ENCODE assay signal across 17 cellular contexts in the genomic region with DNA sequence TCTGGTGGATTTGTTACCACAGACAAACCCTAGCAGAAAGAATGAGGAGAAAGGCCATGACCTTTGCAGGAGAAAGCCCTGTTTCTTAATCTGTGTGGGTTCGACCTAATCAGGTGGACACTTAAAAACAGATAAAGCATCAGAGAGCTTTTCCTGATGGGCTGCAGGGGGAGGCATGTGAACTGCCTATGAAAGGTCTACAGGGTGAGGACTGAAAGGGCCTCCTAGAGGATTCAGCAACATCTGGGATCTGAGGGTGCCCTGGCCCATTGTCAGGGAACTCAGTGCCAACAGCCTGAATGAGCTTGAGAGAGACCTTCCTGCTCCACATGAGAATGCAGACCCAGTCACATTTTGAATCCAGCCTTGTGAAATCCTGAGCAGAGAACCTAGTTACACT.
DNase-seq lines count a peak whose midpoint lies in the region; ATAC-seq, FAIRE-seq and TF ChIP-seq lines count a peak whose summit lies in the region.
"Had no signal": no experiment of that assay in that cellular context is flagged by ENCODE, and none has a peak within 500 bp of the region (broad histone marks: within the 10 kb centered on the region; RNA-seq: fewer than 3 reads in every experiment).

No MANE protein-coding gene starts in this region.

- dilution Hi-C loops in IMR-90 (cut with HindIII; ENCODE audit: low sequenced_read_pairs, unreplicated experiment), result no loop called here

- no peak overlapping the region for H4K5ac ChIP-seq in IMR-90 (ENCODE audit: low read depth, low read length)
- no peak overlapping the region for H4K5ac ChIP-seq in H1 (ENCODE audit: insufficient read length, low read depth, low read length)
- H4K5ac ChIP-seq in mesendoderm (ENCODE audit: low read length), result no peak overlapping the region

- no peaks in the 10 kb centered on the region for H3K23me2 ChIP-seq in H1 (ENCODE audit: low read depth, low read length)

- TF ChIP-seq EP300 in H1 (IDR thresholded peaks at IDR 0.05; ENCODE audit: borderline replicate concordance in 1 of 2, low read depth in 2 of 2, low read length in 2 of 2), result no peak

- H4K91ac ChIP-seq in IMR-90 (ENCODE audit: insufficient read depth, low read depth, low read length) (no peak overlapping the region; the same call in 1 of the 2 replicates), H1 (replicated peaks; ENCODE audit: insufficient read length, low read length) (no peak overlapping the region)

- H4K8ac ChIP-seq in IMR-90 (ENCODE audit: low read depth in 2 of 2, low read length in 2 of 2) (no peak overlapping the region), H1 (ENCODE audit: extremely low read depth, insufficient read depth, low read length) (no peak overlapping the region), mesendoderm (ENCODE audit: low read depth, low read length) (no peak overlapping the region)

- peaks cover 10% of the 10 kb centered on the region for H3K4me1 ChIP-seq in IMR-90 (ENCODE audit: control insufficient read depth, insufficient read depth, low read length)
- H3K4me1 ChIP-seq in H1 (replicated peaks in 1 of 4; ENCODE audit: control insufficient read depth in 3 of 4, insufficient read depth in 4 of 4, low read length in 3 of 4), result peaks cover 0 to 4% (median 1%) of the 10 kb centered on the region in 4 experiments; a peak in 3 of 7 replicates
- H3K4me1 ChIP-seq in mesendoderm (ENCODE audit: control insufficient read depth, low read depth, low read length), result peaks cover 2% of the 10 kb centered on the region
- H3K4me1 ChIP-seq in smooth muscle cell (ENCODE audit: low read depth), result no peaks in the 10 kb centered on the region
- H3K4me1 ChIP-seq: A549, BE2C had no signal

- H3K4ac ChIP-seq in IMR-90 (ENCODE audit: low read depth, low read length), result no peak overlapping the region
- no peak overlapping the region for H3K4ac ChIP-seq in H1 (replicated peaks; ENCODE audit: insufficient read length, low read depth, low read length)
- no peak overlapping the region for H3K4ac ChIP-seq in mesendoderm (ENCODE audit: low read depth, low read length)

- TF ChIP-seq CTCF in IMR-90 (conservative IDR thresholded peaks at IDR 0.05; ENCODE audit: low read depth, low read length) (no peak), H1 (IDR thresholded peaks at IDR 0.05; ENCODE audit: control extremely low read depth in 1 of 3, insufficient read depth in 1 of 3, low read depth in 1 of 3, low read length in 3 of 3) (peak in 1 of 3 experiments; percentile 43; a peak in 2 of 4 replicates), smooth muscle cell (IDR thresholded peaks at IDR 0.05; ENCODE audit: borderline replicate concordance, insufficient read depth, poor library complexity, severe bottlenecking) (no peak), dorsolateral prefrontal cortex (IDR thresholded peaks at IDR 0.05 in 54 of 56, conservative IDR thresholded peaks at IDR 0.05 in 2 of 56; ENCODE audit: low read depth in 1 of 56, partially characterized antibody in 56 of 56) (no peak)

- no peak overlapping the region for H3K4me2 ChIP-seq in IMR-90 (ENCODE audit: low read depth, low read length)
- H3K4me2 ChIP-seq in H1 (ENCODE audit: insufficient read depth in 1 of 2, low read depth in 2 of 2, low read length in 2 of 2), result no peak overlapping the region
- no peak overlapping the region for H3K4me2 ChIP-seq in mesendoderm (ENCODE audit: low read length)
- no peak overlapping the region for H3K4me2 ChIP-seq in smooth muscle cell
- H3K4me2 ChIP-seq: A549 had no signal

- no peaks in the 10 kb centered on the region for H4K20me1 ChIP-seq in IMR-90 (ENCODE audit: insufficient read depth, low read length)
- H4K20me1 ChIP-seq in H1 (replicated peaks in 1 of 2; ENCODE audit: control insufficient read depth in 1 of 2, insufficient read depth in 2 of 2, low read length in 2 of 2), result no peaks in the 10 kb centered on the region
- H4K20me1 ChIP-seq in smooth muscle cell (ENCODE audit: low read depth), result no peaks in the 10 kb centered on the region

- H3K79me1 ChIP-seq in IMR-90 (ENCODE audit: low read depth in 1 of 2, low read length in 2 of 2), result no peaks in the 10 kb centered on the region
- H3K79me1 ChIP-seq in H1 (ENCODE audit: low read depth, low read length), result no peaks in the 10 kb centered on the region
- H3K79me1 ChIP-seq in mesendoderm (ENCODE audit: low read length), result no peaks in the 10 kb centered on the region

- H3K27ac ChIP-seq in IMR-90 (ENCODE audit: insufficient read depth, low read length), result no peak overlapping the region
- no peak overlapping the region for H3K27ac ChIP-seq in H1 (ENCODE audit: low read depth, low read length)
- no peak overlapping the region for H3K27ac ChIP-seq in mesendoderm (ENCODE audit: low read depth, low read length)
- H3K27ac ChIP-seq in smooth muscle cell (ENCODE audit: low read depth), result no peak overlapping the region
- peak overlapping the region in 1 of 59 donors; percentile 7 for H3K27ac ChIP-seq in dorsolateral prefrontal cortex
- H3K27ac ChIP-seq: A549, C4-2B, HL-60 had no signal

- H3K27me3 ChIP-seq in IMR-90 (ENCODE audit: control insufficient read depth, insufficient read depth, low read length), result no peaks in the 10 kb centered on the region
- H3K27me3 ChIP-seq in H1 (replicated peaks in 1 of 4; ENCODE audit: control insufficient read depth in 3 of 4, extremely low read depth in 1 of 4, insufficient read depth in 3 of 4, low read length in 3 of 4), result no peaks in the 10 kb centered on the region
- no peaks in the 10 kb centered on the region for H3K27me3 ChIP-seq in mesendoderm (ENCODE audit: insufficient read depth, low read length, poor library complexity)
- H3K27me3 ChIP-seq in smooth muscle cell (ENCODE audit: low read depth), result no peaks in the 10 kb centered on the region
- H3K27me3 ChIP-seq in dorsolateral prefrontal cortex, result no peaks in the 10 kb centered on the region

- peak overlapping the region; percentile 46; the same call in 1 of the 2 replicates for H3K18ac ChIP-seq in IMR-90 (ENCODE audit: low read depth, low read length)
- no peak overlapping the region for H3K18ac ChIP-seq in H1 (ENCODE audit: extremely low read depth, low read length)
- H3K18ac ChIP-seq in mesendoderm (ENCODE audit: low read length), result no peak overlapping the region

- WGBS in IMR-90 (ENCODE audit: extremely low coverage in 2 of 2, insufficient read length in 1 of 2), 2 experiments, result 0% methylated on average over 1 of the region's 1 CpG; no CpG with 5 or more reads in 1 of the 2 experiments
- 82% methylated on average over 1 of the region's 1 CpG; no CpG with 5 or more reads in 1 of the 2 experiments for WGBS in H1 (ENCODE audit: extremely low coverage in 1 of 2, insufficient coverage in 1 of 2, insufficient read length in 1 of 2, insufficient replicate concordance in 2 of 2, low coverage in 1 of 2, low lambda C conversion rate in 2 of 2, missing lambda C conversion rate in 1 of 2), 2 experiments
- WGBS in mesendoderm (ENCODE audit: extremely low coverage, insufficient coverage, low lambda C conversion rate), result no CpG with 5 or more reads among the region's 1 CpG
- 65% methylated on average over 1 of the region's 1 CpG for WGBS in smooth muscle cell (ENCODE audit: low lambda C conversion rate)

- peak overlapping the region; percentile 44; the same call in 1 of the 2 replicates for H2BK20ac ChIP-seq in IMR-90 (ENCODE audit: low read depth, low read length)
- H2BK20ac ChIP-seq in H1 (ENCODE audit: low read length), result no peak overlapping the region

- H2BK5ac ChIP-seq in IMR-90 (ENCODE audit: low read depth, low read length, poor library complexity, severe bottlenecking) (no peak overlapping the region), H1 (ENCODE audit: low read depth, low read length) (no peak overlapping the region), mesendoderm (ENCODE audit: low read length) (no peak overlapping the region)

- peaks cover 4% of the 10 kb centered on the region; the same call in 1 of the 2 replicates for H3K9me1 ChIP-seq in IMR-90 (ENCODE audit: insufficient read depth, low read length)

- no peaks in the 10 kb centered on the region for H3K9me3 ChIP-seq in IMR-90 (ENCODE audit: control insufficient read depth, insufficient read depth, low read length)
- no peaks in the 10 kb centered on the region for H3K9me3 ChIP-seq in H1 (ENCODE audit: insufficient read depth in 2 of 2, low read depth in 1 of 2, low read length in 1 of 2)
- H3K9me3 ChIP-seq in smooth muscle cell (replicated peaks; ENCODE audit: low read depth), result no peaks in the 10 kb centered on the region
- H3K9me3 ChIP-seq: A549, BE2C had no signal

- no TSS peak for BruUV-seq in IMR-90 (replicated peaks; lab: Mats Ljungman, UMichigan)

- in situ Hi-C loops in IMR-90 (cut with MboI; ENCODE audit: low sequenced_read_pairs), result no loop called here

- H3F3A ChIP-seq in smooth muscle cell (ENCODE audit: low read depth), result no peaks in the 10 kb centered on the region

- H2AFZ ChIP-seq in IMR-90 (replicated peaks; ENCODE audit: low read length, poor library complexity), result peak overlapping the region; percentile 35
- no peak overlapping the region for H2AFZ ChIP-seq in H1 (ENCODE audit: low read length)
- H2AFZ ChIP-seq in smooth muscle cell (ENCODE audit: low read depth), result no peak overlapping the region

- POLR2A ChIA-PET in IMR-90 (lab: Charles Lee; ENCODE audit: unreplicated experiment) (no interaction called here), H1 (lab: Charles Lee; ENCODE audit: partially characterized antibody) (no interaction called here)

- no peak overlapping the region for H3K14ac ChIP-seq in IMR-90 (replicated peaks; ENCODE audit: low read depth, low read length)
- no peak overlapping the region for H3K14ac ChIP-seq in H1 (ENCODE audit: insufficient read length)

- TF ChIP-seq POLR2A in IMR-90 (IDR thresholded peaks at IDR 0.05; ENCODE audit: low read depth, low read length) (no peak), H1 (IDR thresholded peaks at IDR 0.05; ENCODE audit: control extremely low read depth in 1 of 2, low read depth in 2 of 2, low read length in 2 of 2) (no peak)

- H3K9ac ChIP-seq in IMR-90 (ENCODE audit: low read depth, low read length), result no peak overlapping the region
- H3K9ac ChIP-seq in H1 (replicated peaks in 1 of 4; ENCODE audit: extremely low read depth in 1 of 4, low read depth in 3 of 4, low read length in 3 of 4), result no peak overlapping the region
- H3K9ac ChIP-seq in mesendoderm (ENCODE audit: low read length), result no peak overlapping the region
- H3K9ac ChIP-seq in smooth muscle cell (ENCODE audit: low read depth), result no peak overlapping the region

- H3K79me2 ChIP-seq in H1 (ENCODE audit: control insufficient read depth in 1 of 2, insufficient read depth in 2 of 2, low read length in 2 of 2), result no peaks in the 10 kb centered on the region
- H3K79me2 ChIP-seq in mesendoderm (ENCODE audit: control insufficient read depth, insufficient read depth, low read length), result no peaks in the 10 kb centered on the region
- no peaks in the 10 kb centered on the region for H3K79me2 ChIP-seq in smooth muscle cell (ENCODE audit: low read depth)

- H3K36me3 ChIP-seq in IMR-90 (ENCODE audit: control insufficient read depth, insufficient read depth, low read length) (no peaks in the 10 kb centered on the region), H1 (ENCODE audit: control insufficient read depth in 2 of 4, insufficient read depth in 4 of 4, low read length in 3 of 4) (no peaks in the 10 kb centered on the region), mesendoderm (ENCODE audit: control insufficient read depth, insufficient read depth, low read length) (no peaks in the 10 kb centered on the region), smooth muscle cell (ENCODE audit: low read depth) (no peaks in the 10 kb centered on the region)
- H3K36me3 ChIP-seq: BE2C had no signal

- no peak for ATAC-seq in IMR-90 (ENCODE audit: low read depth)
- ATAC-seq: A549 had no signal

- DNase-seq in IMR-90, result no peak
- DNase-seq in H1 (ENCODE audit: low read depth in 1 of 2, low spot score in 2 of 2), result peak in 1 of 2 experiments; percentile 5
- DNase-seq in fibroblast of the conjunctiva (ENCODE audit: low read depth), result peak; percentile 13
- peak; percentile 53 for DNase-seq in mesendoderm
- DNase-seq in smooth muscle cell (lab: John Stamatoyannopoulos, UW; ENCODE audit: unreplicated experiment), result no peak
- DNase-seq in dorsolateral prefrontal cortex, result no peak
- DNase-seq in T-helper 9 cell, result no peak
- DNase-seq in NCI-H1694 (lab: John Stamatoyannopoulos, UW), result no peak
- DNase-seq: BE2C; CD4-positive, alpha-beta memory T cell; DMS79 had no signal

- H2AK5ac ChIP-seq in IMR-90 (ENCODE audit: low read depth, low read length) (peak overlapping the region; percentile 23; the same call in 1 of the 2 replicates), H1 (ENCODE audit: low read depth, low read length) (no peak overlapping the region), mesendoderm (ENCODE audit: low read length) (no peak overlapping the region)

- H3K56ac ChIP-seq in IMR-90 (ENCODE audit: extremely low read depth, insufficient read depth, low read length), result no peak overlapping the region
- H3K56ac ChIP-seq in H1 (replicated peaks; ENCODE audit: insufficient read length, low read depth, low read length), result no peak overlapping the region
- no peak overlapping the region for H3K56ac ChIP-seq in mesendoderm (ENCODE audit: low read length)

- H3K23ac ChIP-seq in IMR-90 (ENCODE audit: low read depth, low read length) (no peak overlapping the region), H1 (ENCODE audit: insufficient read length) (no peak overlapping the region), mesendoderm (ENCODE audit: low read length) (no peak overlapping the region)

- no peak for TF ChIP-seq RAD21 in IMR-90 (IDR thresholded peaks at IDR 0.05; ENCODE audit: low read length)
- TF ChIP-seq RAD21 in H1 (IDR thresholded peaks at IDR 0.05 in 1 of 2, conservative IDR thresholded peaks at IDR 0.05 in 1 of 2; ENCODE audit: low read depth in 2 of 2, low read length in 2 of 2), result peak; percentile 26 to 42

- FAIRE-seq in H1 (lab: Jason Lieb, UNC), result no peak
- FAIRE-seq: G401.6, GM12891, GM19239 had no signal

- 0 out of 2 replicates have a peak overlapping the region, but pooled peaks have one; percentile 2 for H2BK120ac ChIP-seq in IMR-90 (ENCODE audit: low read depth, low read length)
- no peak overlapping the region for H2BK120ac ChIP-seq in H1 (replicated peaks; ENCODE audit: low read depth, low read length)
- H2BK120ac ChIP-seq in mesendoderm (ENCODE audit: low read depth, low read length), result no peak overlapping the region

- CTCF ChIA-PET in IMR-90 (lab: Yijun Ruan, JAX), result no interaction called here
- CTCF ChIA-PET in H1 (lab: Charles Lee; ENCODE audit: partially characterized antibody), result interaction anchor here (1.1 to 2.9 kb wide), 3 partner anchors 10 to 26 kb away, joined by 3 to 11 read pairs (median 4); no protein-coding TSS in a partner anchor

- intact Hi-C loops in IMR-90 (cut with micrococcal nuclease), result no loop called here
- intact Hi-C loops in dorsolateral prefrontal cortex (cut with DNase I), result no loop called here

- H2AK9ac ChIP-seq in IMR-90 (replicated peaks; ENCODE audit: low read depth, low read length, poor library complexity), result no peak overlapping the region

- H2BK15ac ChIP-seq in IMR-90 (ENCODE audit: low read depth, low read length) (peak overlapping the region; percentile 44; the same call in 1 of the 3 replicates), H1 (ENCODE audit: low read length) (no peak overlapping the region), mesendoderm (replicated peaks; ENCODE audit: low read depth) (no peak overlapping the region)

- H3K4me3 ChIP-seq in IMR-90 (ENCODE audit: insufficient read depth, low read depth, low read length) (no peak overlapping the region), H1 (ENCODE audit: extremely low read depth in 1 of 4, insufficient read depth in 2 of 4, low read depth in 3 of 4, low read length in 4 of 4) (no peak overlapping the region), mesendoderm (ENCODE audit: low read length) (no peak overlapping the region), smooth muscle cell (no peak overlapping the region), dorsolateral prefrontal cortex (no peak overlapping the region)
- H3K4me3 ChIP-seq: A549 had no signal

- H2BK12ac ChIP-seq in H1 (ENCODE audit: low read depth, low read length), result no peak overlapping the region

Comparison
In these comparisons a context has a peak if more than half of its experiments do, and no peak if none do; other contexts are left out.
1. DNase-seq: peak in fibroblast of the conjunctiva (single experiment) and mesendoderm (single experiment); none in IMR-90 (single experiment), smooth muscle cell (single experiment), dorsolateral prefrontal cortex (0 of 10), T-helper 9 cell (single experiment) and NCI-H1694 (single experiment).